Comparison of ENCODE assay signal across 1 cellular context in genomic region chr6:26214826-26215199, GRCh38.
TF ChIP-seq lines count a peak whose summit lies in the region.

No MANE protein-coding gene starts in this region.

TF ChIP-seq in K562, 482 proteins besides CTCF, POLR2A, EP300 and RAD21 (continued from another document and continues in another):
- TF ChIP-seq MGA (IDR thresholded peaks at IDR 0.05), result peak; percentile 7; the same call in 1 of the 2 replicates
- TF ChIP-seq CBFA2T3 (IDR thresholded peaks at IDR 0.05), result no peak
- no peak for TF ChIP-seq RCOR1 (IDR thresholded peaks at IDR 0.05; ENCODE audit: borderline replicate concordance in 1 of 2, low read depth in 2 of 2, low read length in 2 of 2)
- TF ChIP-seq MECOM (CRISPR knock-in tag; IDR thresholded peaks at IDR 0.05), result no peak
- no peak for TF ChIP-seq SETDB1 (IDR thresholded peaks at IDR 0.05; ENCODE audit: low read length)
- TF ChIP-seq ADNP (tag; IDR thresholded peaks at IDR 0.05), result no peak
- peak; percentile 38; the same call in 1 of the 2 replicates for TF ChIP-seq EP400 (IDR thresholded peaks at IDR 0.05)
- TF ChIP-seq ZBTB5 (IDR thresholded peaks at IDR 0.05), result peak; percentile 67; the same call in 1 of the 2 replicates
- no peak for TF ChIP-seq ZNF121 (CRISPR knock-in tag; conservative IDR thresholded peaks at IDR 0.05)
- TF ChIP-seq, protein P1, sequence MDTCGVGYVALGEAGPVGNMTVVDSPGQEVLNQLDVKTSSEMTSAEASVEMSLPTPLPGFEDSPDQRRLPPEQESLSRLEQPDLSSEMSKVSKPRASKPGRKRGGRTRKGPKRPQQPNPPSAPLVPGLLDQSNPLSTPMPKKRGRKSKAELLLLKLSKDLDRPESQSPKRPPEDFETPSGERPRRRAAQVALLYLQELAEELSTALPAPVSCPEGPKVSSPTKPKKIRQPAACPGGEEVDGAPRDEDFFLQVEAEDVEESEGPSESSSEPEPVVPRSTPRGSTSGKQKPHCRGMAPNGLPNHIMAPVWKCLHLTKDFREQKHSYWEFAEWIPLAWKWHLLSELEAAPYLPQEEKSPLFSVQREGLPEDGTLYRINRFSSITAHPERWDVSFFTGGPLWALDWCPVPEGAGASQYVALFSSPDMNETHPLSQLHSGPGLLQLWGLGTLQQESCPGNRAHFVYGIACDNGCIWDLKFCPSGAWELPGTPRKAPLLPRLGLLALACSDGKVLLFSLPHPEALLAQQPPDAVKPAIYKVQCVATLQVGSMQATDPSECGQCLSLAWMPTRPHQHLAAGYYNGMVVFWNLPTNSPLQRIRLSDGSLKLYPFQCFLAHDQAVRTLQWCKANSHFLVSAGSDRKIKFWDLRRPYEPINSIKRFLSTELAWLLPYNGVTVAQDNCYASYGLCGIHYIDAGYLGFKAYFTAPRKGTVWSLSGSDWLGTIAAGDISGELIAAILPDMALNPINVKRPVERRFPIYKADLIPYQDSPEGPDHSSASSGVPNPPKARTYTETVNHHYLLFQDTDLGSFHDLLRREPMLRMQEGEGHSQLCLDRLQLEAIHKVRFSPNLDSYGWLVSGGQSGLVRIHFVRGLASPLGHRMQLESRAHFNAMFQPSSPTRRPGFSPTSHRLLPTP (IDR thresholded peaks at IDR 0.05; ENCODE audit: borderline replicate concordance, extremely low read depth, insufficient read length), result no peak
- no peak for TF ChIP-seq TOE1 (IDR thresholded peaks at IDR 0.05; ENCODE audit: borderline replicate concordance)
- TF ChIP-seq TOE1 (CRISPR knock-in tag; IDR thresholded peaks at IDR 0.05; ENCODE audit: borderline replicate concordance, low read depth), result no peak
- TF ChIP-seq NFATC3 (IDR thresholded peaks at IDR 0.05), result 0 out of 2 replicates have a peak, but pooled peaks have one; percentile 8
- no peak for TF ChIP-seq JUNB (CRISPR knock-in tag; conservative IDR thresholded peaks at IDR 0.05)
- TF ChIP-seq SIN3A (IDR thresholded peaks at IDR 0.05; ENCODE audit: borderline replicate concordance in 2 of 2, control insufficient read depth in 1 of 2, low read depth in 2 of 2, low read length in 2 of 2), result peak; percentile 69 to 72; a peak in 2 of 4 replicates
- no peak for TF ChIP-seq BRF1 (IDR thresholded peaks at IDR 0.05; ENCODE audit: borderline replicate concordance, extremely low read depth, insufficient read length)
- TF ChIP-seq ARID2 (IDR thresholded peaks at IDR 0.05), result no peak
- TF ChIP-seq ZNF511 (CRISPR knock-in tag; IDR thresholded peaks at IDR 0.05), result no peak
- no peak for TF ChIP-seq ZZZ3 (IDR thresholded peaks at IDR 0.05)
- no peak for TF ChIP-seq ZC3H8 (IDR thresholded peaks at IDR 0.05)
- TF ChIP-seq NCOA2 (IDR thresholded peaks at IDR 0.05; ENCODE audit: partially characterized antibody in 2 of 2), result no peak
- 0 out of 2 replicates have a peak, but pooled peaks have one; percentile 1 for TF ChIP-seq TAL1 (IDR thresholded peaks at IDR 0.05)
- TF ChIP-seq POLR2B (IDR thresholded peaks at IDR 0.05; ENCODE audit: low read depth, partially characterized antibody), result no peak
- no peak for TF ChIP-seq E2F4 (CRISPR knock-in tag; IDR thresholded peaks at IDR 0.05; ENCODE audit: low read depth)
- TF ChIP-seq GABPA (tag; conservative IDR thresholded peaks at IDR 0.05; ENCODE audit: low read depth), result no peak
- TF ChIP-seq, protein P2, sequence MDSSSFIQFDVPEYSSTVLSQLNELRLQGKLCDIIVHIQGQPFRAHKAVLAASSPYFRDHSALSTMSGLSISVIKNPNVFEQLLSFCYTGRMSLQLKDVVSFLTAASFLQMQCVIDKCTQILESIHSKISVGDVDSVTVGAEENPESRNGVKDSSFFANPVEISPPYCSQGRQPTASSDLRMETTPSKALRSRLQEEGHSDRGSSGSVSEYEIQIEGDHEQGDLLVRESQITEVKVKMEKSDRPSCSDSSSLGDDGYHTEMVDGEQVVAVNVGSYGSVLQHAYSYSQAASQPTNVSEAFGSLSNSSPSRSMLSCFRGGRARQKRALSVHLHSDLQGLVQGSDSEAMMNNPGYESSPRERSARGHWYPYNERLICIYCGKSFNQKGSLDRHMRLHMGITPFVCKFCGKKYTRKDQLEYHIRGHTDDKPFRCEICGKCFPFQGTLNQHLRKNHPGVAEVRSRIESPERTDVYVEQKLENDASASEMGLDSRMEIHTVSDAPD (CRISPR knock-in tag; IDR thresholded peaks at IDR 0.05), result no peak
- no peak for TF ChIP-seq NR2F6 (CRISPR knock-in tag; IDR thresholded peaks at IDR 0.05)
- TF ChIP-seq ETV6 (IDR thresholded peaks at IDR 0.05; ENCODE audit: borderline replicate concordance in 1 of 2, low read depth in 2 of 2, low read length in 1 of 2), result no peak
- no peak for TF ChIP-seq ETV6 (CRISPR knock-in tag; IDR thresholded peaks at IDR 0.05; ENCODE audit: borderline replicate concordance)
- TF ChIP-seq, protein P3, sequence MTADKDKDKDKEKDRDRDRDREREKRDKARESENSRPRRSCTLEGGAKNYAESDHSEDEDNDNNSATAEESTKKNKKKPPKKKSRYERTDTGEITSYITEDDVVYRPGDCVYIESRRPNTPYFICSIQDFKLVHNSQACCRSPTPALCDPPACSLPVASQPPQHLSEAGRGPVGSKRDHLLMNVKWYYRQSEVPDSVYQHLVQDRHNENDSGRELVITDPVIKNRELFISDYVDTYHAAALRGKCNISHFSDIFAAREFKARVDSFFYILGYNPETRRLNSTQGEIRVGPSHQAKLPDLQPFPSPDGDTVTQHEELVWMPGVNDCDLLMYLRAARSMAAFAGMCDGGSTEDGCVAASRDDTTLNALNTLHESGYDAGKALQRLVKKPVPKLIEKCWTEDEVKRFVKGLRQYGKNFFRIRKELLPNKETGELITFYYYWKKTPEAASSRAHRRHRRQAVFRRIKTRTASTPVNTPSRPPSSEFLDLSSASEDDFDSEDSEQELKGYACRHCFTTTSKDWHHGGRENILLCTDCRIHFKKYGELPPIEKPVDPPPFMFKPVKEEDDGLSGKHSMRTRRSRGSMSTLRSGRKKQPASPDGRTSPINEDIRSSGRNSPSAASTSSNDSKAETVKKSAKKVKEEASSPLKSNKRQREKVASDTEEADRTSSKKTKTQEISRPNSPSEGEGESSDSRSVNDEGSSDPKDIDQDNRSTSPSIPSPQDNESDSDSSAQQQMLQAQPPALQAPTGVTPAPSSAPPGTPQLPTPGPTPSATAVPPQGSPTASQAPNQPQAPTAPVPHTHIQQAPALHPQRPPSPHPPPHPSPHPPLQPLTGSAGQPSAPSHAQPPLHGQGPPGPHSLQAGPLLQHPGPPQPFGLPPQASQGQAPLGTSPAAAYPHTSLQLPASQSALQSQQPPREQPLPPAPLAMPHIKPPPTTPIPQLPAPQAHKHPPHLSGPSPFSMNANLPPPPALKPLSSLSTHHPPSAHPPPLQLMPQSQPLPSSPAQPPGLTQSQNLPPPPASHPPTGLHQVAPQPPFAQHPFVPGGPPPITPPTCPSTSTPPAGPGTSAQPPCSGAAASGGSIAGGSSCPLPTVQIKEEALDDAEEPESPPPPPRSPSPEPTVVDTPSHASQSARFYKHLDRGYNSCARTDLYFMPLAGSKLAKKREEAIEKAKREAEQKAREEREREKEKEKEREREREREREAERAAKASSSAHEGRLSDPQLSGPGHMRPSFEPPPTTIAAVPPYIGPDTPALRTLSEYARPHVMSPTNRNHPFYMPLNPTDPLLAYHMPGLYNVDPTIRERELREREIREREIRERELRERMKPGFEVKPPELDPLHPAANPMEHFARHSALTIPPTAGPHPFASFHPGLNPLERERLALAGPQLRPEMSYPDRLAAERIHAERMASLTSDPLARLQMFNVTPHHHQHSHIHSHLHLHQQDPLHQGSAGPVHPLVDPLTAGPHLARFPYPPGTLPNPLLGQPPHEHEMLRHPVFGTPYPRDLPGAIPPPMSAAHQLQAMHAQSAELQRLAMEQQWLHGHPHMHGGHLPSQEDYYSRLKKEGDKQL (CRISPR knock-in tag; IDR thresholded peaks at IDR 0.05; ENCODE audit: borderline replicate concordance), result no peak
- no peak for TF ChIP-seq EGR1 (conservative IDR thresholded peaks at IDR 0.05)
- TF ChIP-seq POLR2AphosphoS5 (IDR thresholded peaks at IDR 0.05; ENCODE audit: control insufficient read depth, insufficient read depth, low read depth, low read length), result peak; percentile 49; the same call in 1 of the 2 replicates
